In genomic region chr16:56972898-56973689, GRCh38 we compare ENCODE assay signal across 32 cellular contexts. TPM values are rescaled to one million over a fixed set of nuclear protein-coding genes. Genes with fewer than 3 reads are reported as not detected.
A peak's percentile ranks its signal among the peaks of the same experiment; 100 is the strongest.
DNase-seq lines count a peak whose midpoint lies in the region; ATAC-seq, FAIRE-seq and TF ChIP-seq lines count a peak whose summit lies in the region.
"Had no signal": no experiment of that assay in that cellular context is flagged by ENCODE, and none has a peak within 500 bp of the region (broad histone marks: within the 10 kb centered on the region; RNA-seq: fewer than 3 reads in every experiment).

No MANE protein-coding gene starts in this region.

- peaks cover 32% of the 10 kb centered on the region for H3K4me1 Mint-ChIP-seq in activated T-cell treated with anti-CD3 and anti-CD28 coated beads, Interleukin-2, amount 50 U/mL, for 24 hours (ENCODE audit: low read depth)
- H3K4me1 Mint-ChIP-seq in astrocyte (ENCODE audit: low read depth, unreplicated experiment), result no peaks in the 10 kb centered on the region
- H3K4me1 Mint-ChIP-seq in effector memory CD8-positive, alpha-beta T cell (ENCODE audit: low read depth in 2 of 2), result peaks cover 24 to 31% of the 10 kb centered on the region in 2 donors
- H3K4me1 Mint-ChIP-seq: GM23338, neural crest cell had no signal

- no peak for FAIRE-seq in astrocyte (lab: Jason Lieb, UNC)
- FAIRE-seq: HTR-8/SVneo had no signal

- intact Hi-C loops in posterior vena cava (cut with DNase I), result loop anchor here in 1 of 2 donors (5.0 kb wide), 1 partner anchor 1069 kb away; no protein-coding TSS in a partner anchor

- no peaks in the 10 kb centered on the region for H3K4me1 ChIP-seq in HEK293 (ENCODE audit: control insufficient read depth, insufficient read depth, low read length)
- H3K4me1 ChIP-seq in astrocyte (ENCODE audit: insufficient read depth, low read length), result peaks cover 3% of the 10 kb centered on the region
- H3K4me1 ChIP-seq: gastroesophageal sphincter, right atrium auricular region, tibial artery, vagina had no signal

- no peak overlapping the region for H3K9ac ChIP-seq in astrocyte (ENCODE audit: low read length)
- H3K9ac ChIP-seq: KMS-11 had no signal

- H3K4me3 ChIP-seq in HEK293 (ENCODE audit: low read depth, low read length) (no peak overlapping the region), astrocyte (ENCODE audit: insufficient read depth, low read depth, low read length) (no peak overlapping the region)
- H3K4me3 ChIP-seq: gastroesophageal sphincter, GM23338, PC-9, right atrium auricular region, SK-N-MC, tibial artery, vagina had no signal

- POLR2A ChIA-PET in HEK293 (lab: Yijun Ruan, JAX) (interaction anchor here (0.6 kb wide), 1 partner anchor 313 kb away, joined by 4 read pairs; no protein-coding TSS in a partner anchor), HEK293T (lab: Yijun Ruan, JAX) (no interaction called here)

- no peak overlapping the region for H2AFZ ChIP-seq in astrocyte (ENCODE audit: low read depth, low read length)
- H2AFZ ChIP-seq: GM23338, PC-9 had no signal

- no peaks in the 10 kb centered on the region for H3K27me3 ChIP-seq in astrocyte (ENCODE audit: insufficient read depth, low read length)
- H3K27me3 ChIP-seq: gastroesophageal sphincter, right atrium auricular region, tibial artery, vagina had no signal

- H3K9me3 ChIP-seq in HEK293 (ENCODE audit: control insufficient read depth, insufficient read depth, low read depth, low read length) (no peaks in the 10 kb centered on the region), astrocyte (ENCODE audit: insufficient read depth, low read depth, low read length) (no peaks in the 10 kb centered on the region)
- H3K9me3 ChIP-seq: gastroesophageal sphincter, right atrium auricular region, tibial artery, vagina had no signal

- H3K4me3 Mint-ChIP-seq in activated T-cell treated with anti-CD3 and anti-CD28 coated beads, Interleukin-2, amount 50 U/mL, for 24 hours, result no peak overlapping the region
- H3K4me3 Mint-ChIP-seq in astrocyte (ENCODE audit: unreplicated experiment), result peak overlapping the region; percentile 34
- H3K4me3 Mint-ChIP-seq in effector memory CD8-positive, alpha-beta T cell, result no peak overlapping the region
- H3K4me3 Mint-ChIP-seq: activated naive CD4-positive, alpha-beta T cell treated with anti-CD3 and anti-CD28 coated beads, Interleukin-2, amount 10 ng/mL, durations not matched to agents 7 days and 5 days; GM23338; neural crest cell had no signal

- H3K79me2 ChIP-seq in astrocyte (ENCODE audit: insufficient read depth, low read length), result no peaks in the 10 kb centered on the region

- H3K36me3 ChIP-seq in HEK293 (ENCODE audit: control insufficient read depth in 2 of 2, insufficient read depth in 1 of 2, low read length in 2 of 2) (no peaks in the 10 kb centered on the region), astrocyte (ENCODE audit: insufficient read depth, low read length) (no peaks in the 10 kb centered on the region)
- H3K36me3 ChIP-seq: gastroesophageal sphincter, right atrium auricular region, tibial artery, vagina had no signal

- H3K27ac ChIP-seq in HEK293 (ENCODE audit: extremely low read depth, low read depth, low read length) (no peak overlapping the region), astrocyte (ENCODE audit: low read depth, low read length) (no peak overlapping the region)
- H3K27ac ChIP-seq: gastroesophageal sphincter, KMS-11, PC-9, right atrium auricular region, SK-N-MC, tibial artery, vagina had no signal

- no peak for ATAC-seq in omental fat pad (ENCODE audit: low FRiP score)
- no peak for ATAC-seq in effector memory CD8-positive, alpha-beta T cell (replicated peaks)
- ATAC-seq: gastroesophageal sphincter, GM23338 had no signal

- peak overlapping the region; percentile 28 for H3K27ac Mint-ChIP-seq in activated T-cell treated with anti-CD3 and anti-CD28 coated beads, Interleukin-2, amount 50 U/mL, for 24 hours
- peak overlapping the region; percentile 47 for H3K27ac Mint-ChIP-seq in astrocyte (ENCODE audit: unreplicated experiment)
- H3K27ac Mint-ChIP-seq in effector memory CD8-positive, alpha-beta T cell, result peak overlapping the region in 1 of 2 donors; percentile 23
- H3K27ac Mint-ChIP-seq: activated naive CD4-positive, alpha-beta T cell treated with anti-CD3 and anti-CD28 coated beads, Interleukin-2, amount 10 ng/mL, durations not matched to agents 7 days and 5 days; GM23338 had no signal

- no peak for DNase-seq in activated T-cell treated with anti-CD3 and anti-CD28 coated beads, Interleukin-2, amount 50 U/mL, for 24 hours
- DNase-seq in activated T-cell treated with anti-CD3 and anti-CD28 coated beads, Interleukin-2, amount 50 U/mL, for 48 hours, result no peak
- no peak for DNase-seq in astrocyte (ENCODE audit: low read depth)
- DNase-seq in posterior vena cava (ENCODE audit: low spot score), result peak; percentile 72
- no peak for DNase-seq in omental fat pad (ENCODE audit: low spot score)
- DNase-seq in HEK293T (ENCODE audit: extremely low spot score), result no peak
- DNase-seq in effector memory CD8-positive, alpha-beta T cell, result no peak
- DNase-seq: activated CD4-positive, alpha-beta T cell treated with anti-CD3 and anti-CD28 coated beads, Interleukin-2, amount 50 U/mL, for 4 hours; activated CD4-positive, CD25-positive, alpha-beta regulatory T cell; activated naive CD4-positive, alpha-beta T cell treated with anti-CD3 and anti-CD28 coated beads, Interleukin-2, amount 10 ng/mL, durations not matched to agents 7 days and 5 days; amygdala; CD4-positive, alpha-beta memory T cell; DMS153; NCI-H1417 treated with DMSO at 0.1 percent for 48 hours; NCI-H2081; NCI-H526 treated with DMSO at 0.1 percent for 48 hours; PC-9; stimulated activated CD4-positive, alpha-beta T cell treated with anti-CD3 and anti-CD28 coated beads, Interleukin-1b, Interleukin-23, amount 100 ng/mL, for 48 hours; T-helper 1 cell; tibial artery had no signal

- CTCF ChIA-PET in HEK293 (lab: Yijun Ruan, JAX) (interaction anchor here (1.2 to 1.3 kb wide), 2 partner anchors 9 kb away, joined by 4 read pairs; no protein-coding TSS in a partner anchor), HEK293T (lab: Yijun Ruan, JAX) (interaction anchor here (0.6 to 1.3 kb wide), 3 partner anchors 9 to 280 kb away, joined by 3 to 5 read pairs (median 5); no protein-coding TSS in a partner anchor)

- no peaks in the 10 kb centered on the region for H3K27me3 Mint-ChIP-seq in activated T-cell treated with anti-CD3 and anti-CD28 coated beads, Interleukin-2, amount 50 U/mL, for 24 hours
- H3K27me3 Mint-ChIP-seq in astrocyte (ENCODE audit: low read depth, unreplicated experiment), result peaks cover 29% of the 10 kb centered on the region
- H3K27me3 Mint-ChIP-seq in effector memory CD8-positive, alpha-beta T cell, result peaks cover 0 to 7% of the 10 kb centered on the region in 2 donors
- H3K27me3 Mint-ChIP-seq: CD4-positive, alpha-beta memory T cell had no signal

- TF ChIP-seq CTCF in HEK293 (tag by site-specific recombination; IDR thresholded peaks at IDR 0.05) (no peak), astrocyte (IDR thresholded peaks at IDR 0.05; ENCODE audit: insufficient read depth, low read depth, low read length) (no peak), omental fat pad (IDR thresholded peaks at IDR 0.05) (no peak)

- H3K9me3 Mint-ChIP-seq in activated T-cell treated with anti-CD3 and anti-CD28 coated beads, Interleukin-2, amount 50 U/mL, for 24 hours, result no peaks in the 10 kb centered on the region
- peaks cover 3% of the 10 kb centered on the region for H3K9me3 Mint-ChIP-seq in astrocyte (ENCODE audit: unreplicated experiment)
- H3K9me3 Mint-ChIP-seq in effector memory CD8-positive, alpha-beta T cell, result no peaks in the 10 kb centered on the region
- H3K9me3 Mint-ChIP-seq: activated naive CD4-positive, alpha-beta T cell treated with anti-CD3 and anti-CD28 coated beads, Interleukin-2, amount 10 ng/mL, durations not matched to agents 7 days and 5 days; CD4-positive, alpha-beta memory T cell; neural crest cell had no signal

- H3K4me2 ChIP-seq in astrocyte (ENCODE audit: low read length), result no peak overlapping the region
- H3K4me2 ChIP-seq: GM23338, KMS-11, PC-9 had no signal

- no peaks in the 10 kb centered on the region for H4K20me1 ChIP-seq in astrocyte (ENCODE audit: insufficient read depth, low read length)

- H3K36me3 Mint-ChIP-seq in activated T-cell treated with anti-CD3 and anti-CD28 coated beads, Interleukin-2, amount 50 U/mL, for 24 hours (ENCODE audit: low read depth), result no peaks in the 10 kb centered on the region
- peaks cover 2% of the 10 kb centered on the region for H3K36me3 Mint-ChIP-seq in astrocyte (ENCODE audit: low read depth, unreplicated experiment)
- H3K36me3 Mint-ChIP-seq in effector memory CD8-positive, alpha-beta T cell (ENCODE audit: insufficient read depth), result no peaks in the 10 kb centered on the region
- H3K36me3 Mint-ChIP-seq: CD4-positive, alpha-beta memory T cell had no signal

TF ChIP-seq in HEK293, 187 proteins besides CTCF, POLR2A, EP300 and RAD21:
- TF ChIP-seq ZFHX2 (tag by site-specific recombination; conservative IDR thresholded peaks at IDR 0.05) (0 out of 2 replicates have a peak, but pooled peaks have one; percentile 7), SCRT1 (tag by site-specific recombination; IDR thresholded peaks at IDR 0.05; ENCODE audit: borderline replicate concordance) (no peak), KLF7 (tag by site-specific recombination; IDR thresholded peaks at IDR 0.05; ENCODE audit: borderline replicate concordance) (no peak), ZNF394 (tag by site-specific recombination; IDR thresholded peaks at IDR 0.05; ENCODE audit: borderline replicate concordance) (no peak)
TF ChIP-seq in HEK293: peak in this region for 1.

TF ChIP-seq in HEK293T, 16 proteins besides CTCF, POLR2A, EP300 and RAD21:
- no peak for TF ChIP-seq FOXK2 (IDR thresholded peaks at IDR 0.05)
- TF ChIP-seq ARNT (IDR thresholded peaks at IDR 0.05), result no peak
- TF ChIP-seq NFRKB (IDR thresholded peaks at IDR 0.05), result no peak
- no peak for TF ChIP-seq ELF4 (IDR thresholded peaks at IDR 0.05)
- no peak for TF ChIP-seq CTBP1 (IDR thresholded peaks at IDR 0.05; ENCODE audit: borderline replicate concordance)
- TF ChIP-seq L3MBTL2 (conservative IDR thresholded peaks at IDR 0.05), result no peak
- TF ChIP-seq LEF1 (IDR thresholded peaks at IDR 0.05; ENCODE audit: borderline replicate concordance), result no peak
- no peak for TF ChIP-seq TARDBP (IDR thresholded peaks at IDR 0.05)
- TF ChIP-seq BHLHE40 (IDR thresholded peaks at IDR 0.05; ENCODE audit: borderline replicate concordance), result no peak
- no peak for TF ChIP-seq HDGF (IDR thresholded peaks at IDR 0.05; ENCODE audit: borderline replicate concordance)

RNA-seq across cellular contexts. Expression of gene CETP, which starts 11.3 kb away (rescaled TPM):
- total RNA-seq in astrocyte, result 0.17 TPM in 1 of 2 replicates, not detected in the other
- under 1 TPM in 1 of 2 donors, not detected in 1; 0.60 TPM for total RNA-seq in posterior vena cava
- 10 to 100 TPM in 1 of 4 donors, 1 to 10 TPM in 2, under 1 TPM in 1; 0.84 to 61.5 (median 5.9) TPM for total RNA-seq in omental fat pad
- total RNA-seq: A172; CD4-positive, alpha-beta memory T cell; chondrocyte; GM23338; kidney epithelial cell; neural crest cell; PC-9; right atrium auricular region; vagina had no signal

RNA-seq across cellular contexts. Expression of gene NLRC5, which starts 16.3 kb away (rescaled TPM):
- total RNA-seq in astrocyte, result 29.9 and 33.1 TPM in 2 replicates
- 10 to 100 TPM; 37.8 to 53.2 TPM for total RNA-seq in posterior vena cava
- 100 to 1,000 TPM in 1 of 4 donors, 10 to 100 TPM in 3; 20.6 to 189 (median 43.2) TPM for total RNA-seq in omental fat pad

RNA-seq across cellular contexts. Expression of gene HERPUD1, which starts 41.2 kb away (rescaled TPM):
- total RNA-seq in astrocyte, result 234 and 252 TPM in 2 replicates
- 100 to 1,000 TPM in 1 of 2 donors, 10 to 100 TPM in 1; 99.7 to 106 TPM for total RNA-seq in posterior vena cava
- total RNA-seq in omental fat pad, result 100 to 1,000 TPM; 151 to 170 (median 162) TPM
